8 cellular contexts compared by ENCODE assay signal in genomic region chr1:23343246-23344110, GRCh38. TPM values are rescaled to one million over a fixed set of nuclear protein-coding genes. Genes with fewer than 3 reads are reported as not detected.
DNase-seq lines count a peak whose midpoint lies in the region; ATAC-seq, FAIRE-seq and TF ChIP-seq lines count a peak whose summit lies in the region.

No MANE protein-coding gene starts in this region.

- ATAC-seq in activated B cell treated with CpG ODN at 0.5 μM for 24 hours (ENCODE audit: low read depth) (peak; percentile 12), right lobe of liver (peak; percentile 27 to 61 (median 44))

- under 1% methylated on average over 18 of the region's 65 CpGs for WGBS in right lobe of liver (ENCODE audit: insufficient coverage, low coverage, low lambda C conversion rate, missing lambda C conversion rate)

- peak; percentile 49 to 55 for DNase-seq in Caco-2
- DNase-seq in GM20000 (ENCODE audit: low spot score) = peak; percentile 56
- no peak for DNase-seq in activated B cell treated with CpG ODN at 0.5 μM for 24 hours
- DNase-seq in right lobe of liver = peak in 2 of 3 donors; percentile 54 to 55
- peak in 2 of 3 experiments; percentile 38 to 65 for DNase-seq in stimulated activated CD4-positive, alpha-beta T cell treated with anti-CD3 and anti-CD28 coated beads, TNF-alpha, amount 100 ng/mL, for 24 hours (ENCODE audit: low read depth in 3 of 3)
- no peak for DNase-seq in D721Med (ENCODE audit: insufficient read length, low spot score)

- POLR2A ChIA-PET in Caco-2 (lab: Charles Lee) = interaction anchor here (0.8 to 1.7 kb wide), 5 partner anchors 24 to 452 kb away, joined by 5 to 45 read pairs (median 11); partner anchors contain the start of gene ZNF436
- POLR2A ChIA-PET in activated B cell treated with CpG ODN at 0.5 μM for 24 hours (lab: Charles Lee) = interaction anchor here (0.6 to 3.5 kb wide), 34 partner anchors 10 to 1995 kb away, joined by 3 to 136 read pairs (median 5); partner anchors contain the start of genes ASAP3, E2F2, ELOA and KDM1A

- TF ChIP-seq RAD21 in Ishikawa (IDR thresholded peaks at IDR 0.05; ENCODE audit: low read depth) = no peak

- TF ChIP-seq CTCF in Caco-2 (IDR thresholded peaks at IDR 0.05; ENCODE audit: insufficient read depth in 1 of 2, low read depth in 1 of 2, low read length in 1 of 2, severe bottlenecking in 1 of 2, unreplicated experiment in 1 of 2) (no peak), GM20000 (IDR thresholded peaks at IDR 0.05; ENCODE audit: extremely low read depth, missing control alignments) (no peak), activated B cell treated with CpG ODN at 0.5 μM for 24 hours (IDR thresholded peaks at IDR 0.05) (no peak), right lobe of liver (IDR thresholded peaks at IDR 0.05) (no peak), D721Med (IDR thresholded peaks at IDR 0.05; ENCODE audit: insufficient read depth, missing control alignments) (no peak)

- H3K4me1 ChIP-seq in Caco-2 (peaks cover 19% of the 10 kb centered on the region), right lobe of liver (peaks cover 0 to 25% (median 13%) of the 10 kb centered on the region in 4 donors)

- H3K4me1 Mint-ChIP-seq in Caco-2 (ENCODE audit: low read depth, unreplicated experiment) = peaks cover 23% of the 10 kb centered on the region
- peaks cover 57% of the 10 kb centered on the region for H3K4me1 Mint-ChIP-seq in activated B cell treated with CpG ODN at 0.5 μM for 24 hours

- H3K27ac ChIP-seq in cingulate gyrus (ENCODE audit: low read depth, low read length) = peak overlapping the region; percentile 51
- H3K27ac ChIP-seq in right lobe of liver = peak overlapping the region; percentile 89 to 95 (median 90)

- H3K36me3 Mint-ChIP-seq in Caco-2 (ENCODE audit: insufficient read depth, unreplicated experiment) = peaks cover 43% of the 10 kb centered on the region
- peaks cover 21% of the 10 kb centered on the region for H3K36me3 Mint-ChIP-seq in activated B cell treated with CpG ODN at 0.5 μM for 24 hours (ENCODE audit: low read depth)

- H3K27ac Mint-ChIP-seq in Caco-2 (ENCODE audit: unreplicated experiment) (peak overlapping the region; percentile 98), activated B cell treated with CpG ODN at 0.5 μM for 24 hours (peak overlapping the region; percentile 85)

- TF ChIP-seq EP300 in Ishikawa (IDR thresholded peaks at IDR 0.05; ENCODE audit: borderline replicate concordance) = no peak

- no peaks in the 10 kb centered on the region for H3K9me3 ChIP-seq in Caco-2
- no peaks in the 10 kb centered on the region for H3K9me3 ChIP-seq in right lobe of liver

- no peaks in the 10 kb centered on the region for H3K9me3 Mint-ChIP-seq in Caco-2 (ENCODE audit: unreplicated experiment)
- H3K9me3 Mint-ChIP-seq in activated B cell treated with CpG ODN at 0.5 μM for 24 hours = no peaks in the 10 kb centered on the region

- H3K4me3 ChIP-seq in Caco-2 (ENCODE audit: low read depth, low read length) (peak overlapping the region; percentile 70), right lobe of liver (peak overlapping the region; percentile 86 to 92 (median 90))

- no peaks in the 10 kb centered on the region for H3K27me3 Mint-ChIP-seq in Caco-2 (ENCODE audit: insufficient read depth, unreplicated experiment)
- H3K27me3 Mint-ChIP-seq in activated B cell treated with CpG ODN at 0.5 μM for 24 hours = no peaks in the 10 kb centered on the region

- H3K36me3 ChIP-seq in Caco-2 (ENCODE audit: control insufficient read depth, insufficient read depth, low read length) (no peaks in the 10 kb centered on the region), right lobe of liver (no peaks in the 10 kb centered on the region)

- intact Hi-C loops in Caco-2 (cut with micrococcal nuclease; ENCODE audit: unreplicated experiment) (loop anchor here (1.0 to 10.0 kb wide), 3 partner anchors 25 to 191 kb away; partner anchors contain the start of gene E2F2), activated B cell treated with CpG ODN at 0.5 μM for 24 hours (cut with micrococcal nuclease) (loop anchor here (1.0 to 10.0 kb wide), 7 partner anchors 25 to 1071 kb away; partner anchors contain the start of genes ASAP3, E2F2, NIPAL3 and STPG1), right lobe of liver (cut with DNase I) (no loop called here)

- CTCF ChIA-PET in Caco-2 (lab: Charles Lee) (interaction anchor here (0.9 kb wide), 2 partner anchors 26 to 233 kb away, joined by 3 to 9 read pairs; partner anchors contain the start of gene ZNF436), activated B cell treated with CpG ODN at 0.5 μM for 24 hours (lab: Charles Lee) (interaction anchor here (1.3 kb wide), 1 partner anchor 18 kb away, joined by 4 read pairs; no protein-coding TSS in a partner anchor)

- no peaks in the 10 kb centered on the region for H3K27me3 ChIP-seq in Caco-2 (replicated peaks; ENCODE audit: control insufficient read depth, insufficient read depth, low read length)
- H3K27me3 ChIP-seq in right lobe of liver = no peaks in the 10 kb centered on the region

- FAIRE-seq in D721Med (lab: Jason Lieb, UNC) = no peak

- BruUV-seq in Caco-2 (replicated peaks; lab: Mats Ljungman, UMichigan) = TSS peak; percentile 32

- H3K4me3 Mint-ChIP-seq in Caco-2 (ENCODE audit: unreplicated experiment) (peak overlapping the region; percentile 96), activated B cell treated with CpG ODN at 0.5 μM for 24 hours (peak overlapping the region; percentile 92)

- TF ChIP-seq POLR2A in right lobe of liver (IDR thresholded peaks at IDR 0.05) = no peak

TF ChIP-seq in Ishikawa, 13 proteins besides CTCF, POLR2A, EP300 and RAD21:
- TF ChIP-seq REST (IDR thresholded peaks at IDR 0.05; ENCODE audit: low read depth) = no peak
- TF ChIP-seq MAX (IDR thresholded peaks at IDR 0.05) = peak; percentile 79
- no peak for TF ChIP-seq FOXM1 (IDR thresholded peaks at IDR 0.05; ENCODE audit: borderline replicate concordance, low read depth)
- TF ChIP-seq YY1 (IDR thresholded peaks at IDR 0.05; ENCODE audit: low read depth) = no peak
TF ChIP-seq in Ishikawa: peak in this region for 1.

RNA-seq across cellular contexts. Expression of gene HNRNPR, which starts 0.6 kb away (rescaled TPM):
- 169 and 183 TPM in 2 replicates for total RNA-seq in Caco-2 (2022)
- total RNA-seq in activated B cell treated with CpG ODN at 0.5 μM for 24 hours = 171 and 172 TPM in 2 replicates
- 10 to 100 TPM; 27.5 to 44.2 (median 32.0) TPM for total RNA-seq in right lobe of liver

RNA-seq across cellular contexts. Expression of gene ZNF436, which starts 26.2 kb away (rescaled TPM):
- total RNA-seq in Caco-2 (2022) (6.0 and 6.1 TPM in 2 replicates), activated B cell treated with CpG ODN at 0.5 μM for 24 hours (5.1 and 5.6 TPM in 2 replicates), right lobe of liver (1 to 10 TPM; 2.8 to 4.5 (median 3.4) TPM)

Comparison
In these comparisons a context has a peak if more than half of its experiments do, and no peak if none do; other contexts are left out.
1. DNase-seq: peak in Caco-2 (2 of 2), GM20000 (single experiment), right lobe of liver (2 of 3) and stimulated activated CD4-positive, alpha-beta T cell treated with anti-CD3 and anti-CD28 coated beads, TNF-alpha, amount 100 ng/mL, for 24 hours (2 of 3); none in activated B cell treated with CpG ODN at 0.5 μM for 24 hours (single experiment) and D721Med (single experiment).
2. intact Hi-C loops: an anchor here in Caco-2 (1.0 to 10.0 kb wide) and activated B cell treated with CpG ODN at 0.5 μM for 24 hours (1.0 to 10.0 kb wide); none called in right lobe of liver.